14 cellular contexts compared by ENCODE assay signal in genomic region chr3:128605091-128606046, GRCh38.
"Had no signal": no experiment of that assay in that cellular context is flagged by ENCODE, and none has a peak within 500 bp of the region (broad histone marks: within the 10 kb centered on the region; RNA-seq: fewer than 3 reads in every experiment).

No MANE protein-coding gene starts in this region.

- H2AFZ ChIP-seq: parathyroid adenoma had no signal

- H3K4me3 Mint-ChIP-seq: activated CD4-positive, alpha-beta memory T cell treated with anti-CD3 and anti-CD28 coated beads, Interleukin-2, amount 10 ng/mL, durations not matched to agents 7 days and 5 days; activated CD4-positive, alpha-beta T cell treated with anti-CD3 and anti-CD28 coated beads for 36 hours had no signal

- H3K27ac Mint-ChIP-seq: activated CD4-positive, alpha-beta memory T cell treated with anti-CD3 and anti-CD28 coated beads, Interleukin-2, amount 10 ng/mL, durations not matched to agents 7 days and 5 days; activated CD4-positive, alpha-beta T cell treated with anti-CD3 and anti-CD28 coated beads for 36 hours had no signal

- H3K9me3 Mint-ChIP-seq: activated CD4-positive, alpha-beta memory T cell treated with anti-CD3 and anti-CD28 coated beads, Interleukin-2, amount 10 ng/mL, durations not matched to agents 7 days and 5 days had no signal

- H3K4me3 ChIP-seq: colonic mucosa, heart left ventricle, thyroid gland had no signal

- H3K9ac ChIP-seq: parathyroid adenoma had no signal

- H3K9me3 ChIP-seq: colonic mucosa, heart left ventricle, thyroid gland had no signal

- H3K4me1 Mint-ChIP-seq: activated CD4-positive, alpha-beta T cell treated with anti-CD3 and anti-CD28 coated beads for 36 hours had no signal

- H3K79me2 ChIP-seq: parathyroid adenoma had no signal

- H3K36me3 ChIP-seq: colonic mucosa, heart left ventricle, thyroid gland, WERI-Rb-1 had no signal

- H3K4me1 ChIP-seq: colonic mucosa, parathyroid adenoma had no signal

- H3K27ac ChIP-seq: colonic mucosa, heart left ventricle, parathyroid adenoma, thyroid gland, WERI-Rb-1 had no signal

- FAIRE-seq: astrocyte, islet of Langerhans, urothelium cell line had no signal

- H3K27me3 ChIP-seq: colonic mucosa, heart left ventricle, thyroid gland had no signal

- ATAC-seq: activated CD4-positive, alpha-beta T cell treated with anti-CD3 and anti-CD28 coated beads for 36 hours; heart left ventricle had no signal

- H3K27me3 Mint-ChIP-seq: activated CD4-positive, alpha-beta T cell treated with anti-CD3 and anti-CD28 coated beads for 36 hours had no signal

- DNase-seq: activated CD4-positive, alpha-beta memory T cell treated with anti-CD3 and anti-CD28 coated beads, Interleukin-2, amount 10 ng/mL, durations not matched to agents 7 days and 5 days; activated CD4-positive, alpha-beta T cell treated with anti-CD3 and anti-CD28 coated beads for 36 hours; activated CD8-positive, alpha-beta memory T cell treated with anti-CD3 and anti-CD28 coated beads, Interleukin-2, amount 50 U/mL, for 4 hours; colonic mucosa; foreskin melanocyte; heart left ventricle; retina; T1000; thyroid gland; WERI-Rb-1 had no signal
